In the genomic region with DNA sequence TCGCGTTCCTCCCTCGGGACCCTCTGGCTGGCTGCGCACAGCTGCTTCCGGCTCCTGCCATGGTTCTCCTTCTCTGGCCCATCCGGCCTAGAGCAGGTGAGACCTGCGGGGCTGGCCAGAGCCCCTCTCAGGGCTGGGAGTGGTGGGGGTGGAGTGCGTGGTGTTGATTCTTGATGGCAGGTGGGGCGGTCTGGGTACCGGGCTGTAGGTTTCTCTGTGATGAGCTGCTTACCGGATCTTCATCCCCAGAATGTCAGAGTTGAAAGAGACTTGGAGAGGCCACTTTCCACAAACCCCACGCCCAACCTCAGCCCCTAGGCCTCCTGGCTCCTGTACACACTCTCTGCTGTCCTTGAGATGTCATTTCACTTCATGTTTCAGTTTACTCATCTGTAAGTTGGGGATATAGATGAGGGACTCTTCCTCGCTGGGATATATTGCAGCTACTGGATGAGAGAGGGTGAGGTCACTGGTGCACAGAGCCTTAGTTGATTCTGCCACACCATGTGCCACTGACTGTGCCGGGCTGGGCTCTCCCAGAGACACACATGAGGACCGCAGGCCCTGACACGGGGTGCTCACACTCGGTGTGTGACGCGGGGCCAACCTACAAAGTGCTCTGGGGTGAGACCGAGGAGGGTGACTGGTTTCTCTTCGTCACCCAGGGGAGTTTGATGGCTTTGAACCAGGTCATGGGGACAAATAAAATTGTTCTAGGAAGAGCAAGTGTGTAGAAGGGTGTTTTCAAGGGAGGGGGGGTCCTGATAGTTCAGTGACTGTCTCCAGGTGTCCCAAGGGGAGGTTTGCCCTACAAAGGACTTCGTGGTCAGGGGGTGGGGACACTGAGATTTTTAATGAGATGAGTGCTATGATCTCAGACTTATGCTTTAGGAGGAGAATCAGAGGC, we compare ENCODE assay signal across 9 cellular contexts. TPM values are rescaled to one million over a fixed set of nuclear protein-coding genes. Genes with fewer than 3 reads are reported as not detected.
DNase-seq lines count a peak whose midpoint lies in the region; ATAC-seq and TF ChIP-seq lines count a peak whose summit lies in the region.
"Had no signal": no experiment of that assay in that cellular context is flagged by ENCODE, and none has a peak within 500 bp of the region (broad histone marks: within the 10 kb centered on the region; RNA-seq: fewer than 3 reads in every experiment).

No MANE protein-coding gene starts in this region.

- peak; percentile 41 for ATAC-seq in GM21423 (IDR thresholded peaks at IDR 0.05; ENCODE audit: unreplicated experiment)

- DNase-seq in activated CD4-positive, alpha-beta memory T cell treated with anti-CD3 and anti-CD28 coated beads for 36 hours: no peak
- DNase-seq in T1000 (lab: John Stamatoyannopoulos, UW) (no peak), GM23248 (no peak), DMS153 treated with DMSO at 0.1 percent for 48 hours (lab: John Stamatoyannopoulos, UW; ENCODE audit: unreplicated experiment) (no peak), Ammon's horn (ENCODE audit: low spot score) (no peak)
- DNase-seq: stimulated activated CD4-positive, alpha-beta T cell treated with anti-CD3 and anti-CD28 coated beads, Interleukin-1b, Interleukin-23, amount 100 ng/mL, for 48 hours had no signal

- no peaks in the 10 kb centered on the region for H3K36me3 ChIP-seq in GM23248 (ENCODE audit: low read depth)

- WGBS in GM23248 (ENCODE audit: low coverage in 1 of 2, low lambda C conversion rate in 2 of 2, missing lambda C conversion rate in 2 of 2), 2 experiments: 83 to 87% methylated on average over 20 to 22 of the region's 22 CpGs

- H3F3A ChIP-seq in GM23248 (ENCODE audit: insufficient read depth): no peaks in the 10 kb centered on the region

- peaks cover 12% of the 10 kb centered on the region for H3K36me3 Mint-ChIP-seq in activated CD4-positive, alpha-beta memory T cell treated with anti-CD3 and anti-CD28 coated beads for 36 hours
- H3K36me3 Mint-ChIP-seq in nephron (ENCODE audit: low read depth): peaks cover 15% of the 10 kb centered on the region

- peak overlapping the region; percentile 62 for H3K27ac Mint-ChIP-seq in activated CD4-positive, alpha-beta memory T cell treated with anti-CD3 and anti-CD28 coated beads for 36 hours
- peak overlapping the region; percentile 41 to 84 (median 77) for H3K27ac Mint-ChIP-seq in nephron

- H3K9me3 Mint-ChIP-seq in activated CD4-positive, alpha-beta memory T cell treated with anti-CD3 and anti-CD28 coated beads for 36 hours: no peaks in the 10 kb centered on the region
- no peaks in the 10 kb centered on the region for H3K9me3 Mint-ChIP-seq in nephron

- CTCF ChIA-PET in activated CD4-positive, alpha-beta memory T cell treated with anti-CD3 and anti-CD28 coated beads for 36 hours (lab: Charles Lee): interaction anchor here (1.3 kb wide), 1 partner anchor 13 kb away, joined by 3 read pairs; no protein-coding TSS in a partner anchor

- peak overlapping the region; percentile 30 for H3K4me3 ChIP-seq in GM12875 (ENCODE audit: low read depth, low read length)
- H3K4me3 ChIP-seq in GM23248: no peak overlapping the region

- no peaks in the 10 kb centered on the region for H3K79me2 ChIP-seq in GM23248 (ENCODE audit: insufficient read depth)

- H3K9me2 ChIP-seq in GM23248 (ENCODE audit: insufficient read depth): no peaks in the 10 kb centered on the region

- no peaks in the 10 kb centered on the region for H3K27me3 ChIP-seq in GM23248 (replicated peaks; ENCODE audit: insufficient read depth)

- H3K4me3 Mint-ChIP-seq in activated CD4-positive, alpha-beta memory T cell treated with anti-CD3 and anti-CD28 coated beads for 36 hours: no peak overlapping the region
- H3K4me3 Mint-ChIP-seq in nephron: peak overlapping the region; percentile 43 to 66 (median 52)

- no peak overlapping the region for H3K9ac ChIP-seq in GM23248

- no peak overlapping the region for H3K4me2 ChIP-seq in GM23248 (ENCODE audit: unreplicated experiment)

- in situ Hi-C loops in GM23248 (cut with MboI): no loop called here

- TF ChIP-seq CTCF in GM12875 (IDR thresholded peaks at IDR 0.05; ENCODE audit: borderline replicate concordance, insufficient read depth, low read depth, low read length) (no peak), nephron (IDR thresholded peaks at IDR 0.05; ENCODE audit: unreplicated experiment in 3 of 3) (no peak)

- H3K4me1 ChIP-seq in GM23248 (ENCODE audit: insufficient read depth): peaks cover 15% of the 10 kb centered on the region; the same call in 1 of the 2 replicates

- intact Hi-C loops in activated CD4-positive, alpha-beta memory T cell treated with anti-CD3 and anti-CD28 coated beads for 36 hours (cut with micrococcal nuclease): no loop called here

- H4K20me1 ChIP-seq in GM23248 (ENCODE audit: insufficient read depth): no peaks in the 10 kb centered on the region

- H3K9me3 ChIP-seq in GM23248 (ENCODE audit: low read depth): no peaks in the 10 kb centered on the region

- H3K27ac ChIP-seq in GM23248: no peak overlapping the region

- no peak overlapping the region for H2AFZ ChIP-seq in GM23248

- POLR2A ChIA-PET in activated CD4-positive, alpha-beta memory T cell treated with anti-CD3 and anti-CD28 coated beads for 36 hours (lab: Charles Lee): no interaction called here

- H3K4me1 Mint-ChIP-seq in activated CD4-positive, alpha-beta memory T cell treated with anti-CD3 and anti-CD28 coated beads for 36 hours (ENCODE audit: low read depth): peaks cover 30% of the 10 kb centered on the region
- H3K4me1 Mint-ChIP-seq in nephron: peaks cover 34% of the 10 kb centered on the region

- H3K27me3 Mint-ChIP-seq in activated CD4-positive, alpha-beta memory T cell treated with anti-CD3 and anti-CD28 coated beads for 36 hours: no peaks in the 10 kb centered on the region
- peaks cover 4% of the 10 kb centered on the region for H3K27me3 Mint-ChIP-seq in nephron (ENCODE audit: low read depth)

RNA-seq across cellular contexts. Expression of a gene that starts 29.5 kb away (rescaled TPM):
- 1 to 10 TPM; 6.0 to 6.8 TPM for total RNA-seq in activated CD4-positive, alpha-beta memory T cell treated with anti-CD3 and anti-CD28 coated beads for 36 hours
- 3.9 and 5.2 TPM in 2 replicates for total RNA-seq in GM23248 (2014; rRNA removed; shearing (Covaris generic))
- 0.75 and 1.6 TPM in 2 replicates for polyA plus RNA-seq in GM23248 (2016; fragmentation: Nextera tagmentation; extraction: Ambion mirVana)

RNA-seq across cellular contexts. Expression of a gene that starts 40.0 kb away (rescaled TPM):
- total RNA-seq in activated CD4-positive, alpha-beta memory T cell treated with anti-CD3 and anti-CD28 coated beads for 36 hours: 10 to 100 TPM; 52.3 to 56.9 TPM
- total RNA-seq in GM23248 (2014; rRNA removed; shearing (Covaris generic)): 48.1 and 53.5 TPM in 2 replicates
- polyA plus RNA-seq in GM23248 (2016; fragmentation: Nextera tagmentation; extraction: Ambion mirVana): 15.8 and 17.3 TPM in 2 replicates

RNA-seq across cellular contexts. Expression of a gene that starts 41.8 kb away (rescaled TPM):
- total RNA-seq in activated CD4-positive, alpha-beta memory T cell treated with anti-CD3 and anti-CD28 coated beads for 36 hours: 10 to 100 TPM; 11.8 TPM
- not detected in 2 replicates for total RNA-seq in GM23248 (2014; rRNA removed; shearing (Covaris generic))
- not detected in 2 replicates for polyA plus RNA-seq in GM23248 (2016; fragmentation: Nextera tagmentation; extraction: Ambion mirVana)

Comparison
In these comparisons a context has a peak if more than half of its experiments do, and no peak if none do; other contexts are left out.
1. RNA of a gene that starts 41.8 kb away (total RNA-seq): 11.8 TPM in activated CD4-positive, alpha-beta memory T cell treated with anti-CD3 and anti-CD28 coated beads for 36 hours; not detected in GM23248; every median in the first group is over 10 times any median in the second.